Comparison of ENCODE assay signal across 22 cellular contexts in genomic region chr13:61110804-61111203, GRCh38.
"Had no signal": no experiment of that assay in that cellular context is flagged by ENCODE, and none has a peak within 500 bp of the region (broad histone marks: within the 10 kb centered on the region; RNA-seq: fewer than 3 reads in every experiment).

No MANE protein-coding gene starts in this region.

- H3K27me3 ChIP-seq: ascending aorta, brain microvascular endothelial cell, heart right ventricle, left lung, transverse colon had no signal

- H3K4me1 ChIP-seq: ascending aorta, heart right ventricle, left lung, transverse colon had no signal

- H3K36me3 ChIP-seq: ascending aorta, brain microvascular endothelial cell, heart right ventricle, left lung, transverse colon had no signal

- H3K9me3 ChIP-seq: ascending aorta, transverse colon had no signal

- DNase-seq: activated CD4-positive, alpha-beta T cell treated with anti-CD3 and anti-CD28 coated beads, Interleukin-2, amount 10 ng/mL, durations not matched to agents 24 days and 14 days; activated CD8-positive, alpha-beta memory T cell treated with anti-CD3 and anti-CD28 coated beads, Interleukin-2, amount 10 ng/mL, durations not matched to agents 7 days and 5 days; activated CD8-positive, alpha-beta T cell treated with anti-CD3 and anti-CD28 coated beads for 36 hours; activated gamma-delta T cell treated with Interleukin-2 at 50 U/mL for 16 hours; activated T-cell treated with anti-CD3 and anti-CD28 coated beads for 4 hours; brain microvascular endothelial cell; effector memory CD4-positive, alpha-beta T cell; heart right ventricle; left lung; naive B cell; occipital lobe; stimulated activated CD4-positive, alpha-beta T cell treated with anti-CD3 and anti-CD28 coated beads, Interleukin-2, amount 100 ng/mL, for 48 hours; stimulated activated CD8-positive, alpha-beta memory T cell treated with anti-CD3 and anti-CD28 coated beads, Interleukin-4, amount 100 ng/mL, for 48 hours; stimulated activated naive B cell treated with anti-CD40 and anti-IgM and Interleukin-4, amounts not matched to agents 10 μg/mL and 1 μg/mL and 100 μg/mL, for 72 hours; transverse colon had no signal

- ATAC-seq: activated CD4-positive, CD25-positive, alpha-beta regulatory T cell treated with anti-CD3 and anti-CD28 coated beads, Interleukin-2, amount 50 U/mL, for 24 hours; activated CD8-positive, alpha-beta memory T cell treated with anti-CD3 and anti-CD28 coated beads, Interleukin-2, amount 10 ng/mL, durations not matched to agents 7 days and 5 days; activated CD8-positive, alpha-beta T cell treated with anti-CD3 and anti-CD28 coated beads for 36 hours; activated naive CD4-positive, alpha-beta T cell treated with anti-CD3 and anti-CD28 coated beads, Interleukin-2, amount 50 U/mL, for 72 hours; heart right ventricle; left lung; stimulated activated naive B cell treated with anti-CD40 and anti-IgM and Interleukin-4, amounts not matched to agents 10 μg/mL and 1 μg/mL and 100 μg/mL, for 72 hours had no signal

- H3K4me3 ChIP-seq: ascending aorta, heart right ventricle, left lung, lung, transverse colon had no signal

- H3K27ac ChIP-seq: ascending aorta, brain microvascular endothelial cell, heart right ventricle, left lung, transverse colon, VCaP had no signal

- FAIRE-seq: colon, urothelium cell line had no signal
